ENCODE assay signal across 1 cellular context in the genomic region with DNA sequence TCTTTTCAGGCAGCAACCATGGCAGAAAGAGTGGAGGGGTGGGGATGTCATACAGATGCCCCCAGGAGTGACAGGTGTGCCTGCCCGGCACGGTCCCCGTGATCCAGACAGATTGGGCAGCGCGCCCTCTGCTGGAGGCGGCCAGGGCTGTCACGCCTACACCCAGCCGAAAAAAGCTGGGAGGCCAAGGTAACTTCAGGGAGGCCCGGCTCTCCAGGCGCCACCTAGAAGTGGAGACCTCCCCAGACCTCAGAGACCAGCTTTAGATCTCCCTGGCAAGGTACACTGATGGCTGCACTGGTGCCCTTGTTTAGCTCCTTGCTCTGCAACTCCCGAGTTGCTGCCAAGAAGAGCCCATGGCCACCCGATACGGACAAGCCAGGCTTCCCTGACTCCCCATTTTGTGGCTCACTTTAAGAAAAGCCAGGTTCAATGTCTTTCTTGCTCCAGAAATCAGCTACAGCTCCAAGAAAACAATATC.
TF ChIP-seq lines count a peak whose summit lies in the region.

No MANE protein-coding gene starts in this region.

TF ChIP-seq in HEK293, 187 proteins besides CTCF, POLR2A, EP300 and RAD21:
- TF ChIP-seq ZFP69B (tag by site-specific recombination; IDR thresholded peaks at IDR 0.05), result no peak
- TF ChIP-seq ZNF350 (tag by site-specific recombination; IDR thresholded peaks at IDR 0.05), result no peak
- no peak for TF ChIP-seq ZNF169 (tag by site-specific recombination; IDR thresholded peaks at IDR 0.05)
- 0 out of 2 replicates have a peak, but pooled peaks have one; percentile 16 for TF ChIP-seq ZNF121 (tag by site-specific recombination; IDR thresholded peaks at IDR 0.05)
- TF ChIP-seq OVOL3 (tag by site-specific recombination; IDR thresholded peaks at IDR 0.05), result no peak
- no peak for TF ChIP-seq YY2 (tag by site-specific recombination; IDR thresholded peaks at IDR 0.05)
- peak; percentile 80 for TF ChIP-seq ZFHX2 (tag by site-specific recombination; conservative IDR thresholded peaks at IDR 0.05)
- no peak for TF ChIP-seq TRIM28 (IDR thresholded peaks at IDR 0.05; ENCODE audit: borderline replicate concordance, low read length)
- TF ChIP-seq ZNF16 (tag by site-specific recombination; IDR thresholded peaks at IDR 0.05; ENCODE audit: low read depth), result no peak
- no peak for TF ChIP-seq ZNF266 (tag by site-specific recombination; IDR thresholded peaks at IDR 0.05; ENCODE audit: low read depth)
- TF ChIP-seq ZNF654 (tag by site-specific recombination; IDR thresholded peaks at IDR 0.05; ENCODE audit: low read depth), result peak; percentile 43
- TF ChIP-seq, protein P1, sequence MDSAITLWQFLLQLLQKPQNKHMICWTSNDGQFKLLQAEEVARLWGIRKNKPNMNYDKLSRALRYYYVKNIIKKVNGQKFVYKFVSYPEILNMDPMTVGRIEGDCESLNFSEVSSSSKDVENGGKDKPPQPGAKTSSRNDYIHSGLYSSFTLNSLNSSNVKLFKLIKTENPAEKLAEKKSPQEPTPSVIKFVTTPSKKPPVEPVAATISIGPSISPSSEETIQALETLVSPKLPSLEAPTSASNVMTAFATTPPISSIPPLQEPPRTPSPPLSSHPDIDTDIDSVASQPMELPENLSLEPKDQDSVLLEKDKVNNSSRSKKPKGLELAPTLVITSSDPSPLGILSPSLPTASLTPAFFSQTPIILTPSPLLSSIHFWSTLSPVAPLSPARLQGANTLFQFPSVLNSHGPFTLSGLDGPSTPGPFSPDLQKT (IDR thresholded peaks at IDR 0.05; ENCODE audit: borderline replicate concordance, low read depth, low read length), result no peak
- peak; percentile 54 for TF ChIP-seq EGR2 (tag by site-specific recombination; IDR thresholded peaks at IDR 0.05; ENCODE audit: low read depth)
- no peak for TF ChIP-seq SETDB1 (IDR thresholded peaks at IDR 0.05; ENCODE audit: insufficient read length, low read length)
- no peak for TF ChIP-seq PRDM1 (tag by site-specific recombination; IDR thresholded peaks at IDR 0.05)
- TF ChIP-seq, protein P2, sequence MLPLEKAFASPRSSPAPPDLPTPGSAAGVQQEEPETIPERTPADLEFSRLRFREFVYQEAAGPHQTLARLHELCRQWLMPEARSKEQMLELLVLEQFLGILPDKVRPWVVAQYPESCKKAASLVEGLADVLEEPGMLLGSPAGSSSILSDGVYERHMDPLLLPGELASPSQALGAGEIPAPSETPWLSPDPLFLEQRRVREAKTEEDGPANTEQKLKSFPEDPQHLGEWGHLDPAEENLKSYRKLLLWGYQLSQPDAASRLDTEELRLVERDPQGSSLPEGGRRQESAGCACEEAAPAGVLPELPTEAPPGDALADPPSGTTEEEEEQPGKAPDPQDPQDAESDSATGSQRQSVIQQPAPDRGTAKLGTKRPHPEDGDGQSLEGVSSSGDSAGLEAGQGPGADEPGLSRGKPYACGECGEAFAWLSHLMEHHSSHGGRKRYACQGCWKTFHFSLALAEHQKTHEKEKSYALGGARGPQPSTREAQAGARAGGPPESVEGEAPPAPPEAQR (tag by site-specific recombination; IDR thresholded peaks at IDR 0.05), result no peak
- TF ChIP-seq ZBTB17 (tag by site-specific recombination; IDR thresholded peaks at IDR 0.05), result 0 out of 2 replicates have a peak, but pooled peaks have one; percentile 10
- TF ChIP-seq, protein P3, sequence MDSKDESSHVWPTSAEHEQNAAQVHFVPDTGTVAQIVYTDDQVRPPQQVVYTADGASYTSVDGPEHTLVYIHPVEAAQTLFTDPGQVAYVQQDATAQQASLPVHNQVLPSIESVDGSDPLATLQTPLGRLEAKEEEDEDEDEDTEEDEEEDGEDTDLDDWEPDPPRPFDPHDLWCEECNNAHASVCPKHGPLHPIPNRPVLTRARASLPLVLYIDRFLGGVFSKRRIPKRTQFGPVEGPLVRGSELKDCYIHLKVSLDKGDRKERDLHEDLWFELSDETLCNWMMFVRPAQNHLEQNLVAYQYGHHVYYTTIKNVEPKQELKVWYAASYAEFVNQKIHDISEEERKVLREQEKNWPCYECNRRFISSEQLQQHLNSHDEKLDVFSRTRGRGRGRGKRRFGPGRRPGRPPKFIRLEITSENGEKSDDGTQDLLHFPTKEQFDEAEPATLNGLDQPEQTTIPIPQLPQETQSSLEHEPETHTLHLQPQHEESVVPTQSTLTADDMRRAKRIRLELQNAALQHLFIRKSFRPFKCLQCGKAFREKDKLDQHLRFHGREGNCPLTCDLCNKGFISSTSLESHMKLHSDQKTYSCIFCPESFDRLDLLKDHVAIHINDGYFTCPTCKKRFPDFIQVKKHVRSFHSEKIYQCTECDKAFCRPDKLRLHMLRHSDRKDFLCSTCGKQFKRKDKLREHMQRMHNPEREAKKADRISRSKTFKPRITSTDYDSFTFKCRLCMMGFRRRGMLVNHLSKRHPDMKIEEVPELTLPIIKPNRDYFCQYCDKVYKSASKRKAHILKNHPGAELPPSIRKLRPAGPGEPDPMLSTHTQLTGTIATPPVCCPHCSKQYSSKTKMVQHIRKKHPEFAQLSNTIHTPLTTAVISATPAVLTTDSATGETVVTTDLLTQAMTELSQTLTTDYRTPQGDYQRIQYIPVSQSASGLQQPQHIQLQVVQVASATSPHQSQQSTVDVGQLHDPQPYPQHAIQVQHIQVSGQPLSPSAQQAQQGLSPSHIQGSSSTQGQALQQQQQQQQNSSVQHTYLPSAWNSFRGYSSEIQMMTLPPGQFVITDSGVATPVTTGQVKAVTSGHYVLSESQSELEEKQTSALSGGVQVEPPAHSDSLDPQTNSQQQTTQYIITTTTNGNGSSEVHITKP (tag by site-specific recombination; IDR thresholded peaks at IDR 0.05), result peak; percentile 94
- TF ChIP-seq ZNF248 (tag by site-specific recombination; IDR thresholded peaks at IDR 0.05), result no peak
- TF ChIP-seq ZXDB (tag by site-specific recombination; IDR thresholded peaks at IDR 0.05), result no peak
- peak; percentile 91 for TF ChIP-seq GLIS1 (tag by site-specific recombination; IDR thresholded peaks at IDR 0.05)
- TF ChIP-seq ZNF19 (tag by site-specific recombination; IDR thresholded peaks at IDR 0.05; ENCODE audit: low read depth), result no peak
- TF ChIP-seq ZNF114 (tag by site-specific recombination; IDR thresholded peaks at IDR 0.05), result no peak
- TF ChIP-seq ZIC2 (tag by site-specific recombination; IDR thresholded peaks at IDR 0.05), result peak; percentile 25; the same call in 1 of the 2 replicates
- TF ChIP-seq ZNF132 (tag by site-specific recombination; IDR thresholded peaks at IDR 0.05; ENCODE audit: borderline replicate concordance), result no peak
- no peak for TF ChIP-seq ZNF24 (tag by site-specific recombination; IDR thresholded peaks at IDR 0.05)
- peak; percentile 58; the same call in 1 of the 2 replicates for TF ChIP-seq ZNF600 (tag by site-specific recombination; IDR thresholded peaks at IDR 0.05)
- TF ChIP-seq, protein P4, sequence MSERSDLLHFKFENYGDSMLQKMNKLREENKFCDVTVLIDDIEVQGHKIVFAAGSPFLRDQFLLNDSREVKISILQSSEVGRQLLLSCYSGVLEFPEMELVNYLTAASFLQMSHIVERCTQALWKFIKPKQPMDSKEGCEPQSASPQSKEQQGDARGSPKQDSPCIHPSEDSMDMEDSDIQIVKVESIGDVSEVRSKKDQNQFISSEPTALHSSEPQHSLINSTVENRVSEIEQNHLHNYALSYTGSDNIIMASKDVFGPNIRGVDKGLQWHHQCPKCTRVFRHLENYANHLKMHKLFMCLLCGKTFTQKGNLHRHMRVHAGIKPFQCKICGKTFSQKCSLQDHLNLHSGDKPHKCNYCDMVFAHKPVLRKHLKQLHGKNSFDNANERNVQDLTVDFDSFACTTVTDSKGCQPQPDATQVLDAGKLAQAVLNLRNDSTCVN (tag by site-specific recombination; optimal IDR thresholded peaks at IDR 0.05), result no peak
- 0 out of 2 replicates have a peak, but pooled peaks have one; percentile 55 for TF ChIP-seq SCRT2 (tag by site-specific recombination; IDR thresholded peaks at IDR 0.05)
- TF ChIP-seq ZNF776 (tag by site-specific recombination; IDR thresholded peaks at IDR 0.05; ENCODE audit: borderline replicate concordance), result no peak
- no peak for TF ChIP-seq SP7 (tag by site-specific recombination; IDR thresholded peaks at IDR 0.05)
- TF ChIP-seq MEIS1 (CRISPR knock-in tag; IDR thresholded peaks at IDR 0.05; ENCODE audit: borderline replicate concordance), result no peak
- no peak for TF ChIP-seq ZNF558 (tag by site-specific recombination; IDR thresholded peaks at IDR 0.05)
- TF ChIP-seq ZEB2 (tag by site-specific recombination; IDR thresholded peaks at IDR 0.05), result peak; percentile 50; the same call in 1 of the 2 replicates
- peak; percentile 38; the same call in 1 of the 2 replicates for TF ChIP-seq GLIS2 (tag by site-specific recombination; IDR thresholded peaks at IDR 0.05)
- peak; percentile 67 for TF ChIP-seq SCRT1 (tag by site-specific recombination; IDR thresholded peaks at IDR 0.05; ENCODE audit: borderline replicate concordance)
- 0 out of 2 replicates have a peak, but pooled peaks have one; percentile 42 for TF ChIP-seq ZNF660 (tag by site-specific recombination; IDR thresholded peaks at IDR 0.05)
- TF ChIP-seq, protein P5, sequence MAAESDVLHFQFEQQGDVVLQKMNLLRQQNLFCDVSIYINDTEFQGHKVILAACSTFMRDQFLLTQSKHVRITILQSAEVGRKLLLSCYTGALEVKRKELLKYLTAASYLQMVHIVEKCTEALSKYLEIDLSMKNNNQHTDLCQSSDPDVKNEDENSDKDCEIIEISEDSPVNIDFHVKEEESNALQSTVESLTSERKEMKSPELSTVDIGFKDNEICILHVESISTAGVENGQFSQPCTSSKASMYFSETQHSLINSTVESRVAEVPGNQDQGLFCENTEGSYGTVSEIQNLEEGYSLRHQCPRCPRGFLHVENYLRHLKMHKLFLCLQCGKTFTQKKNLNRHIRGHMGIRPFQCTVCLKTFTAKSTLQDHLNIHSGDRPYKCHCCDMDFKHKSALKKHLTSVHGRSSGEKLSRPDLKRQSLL (tag by site-specific recombination; IDR thresholded peaks at IDR 0.05), result no peak
- TF ChIP-seq ZNF211 (tag by site-specific recombination; IDR thresholded peaks at IDR 0.05; ENCODE audit: low read depth), result no peak
